ENCODE assay signal across 1 cellular context in the genomic region with DNA sequence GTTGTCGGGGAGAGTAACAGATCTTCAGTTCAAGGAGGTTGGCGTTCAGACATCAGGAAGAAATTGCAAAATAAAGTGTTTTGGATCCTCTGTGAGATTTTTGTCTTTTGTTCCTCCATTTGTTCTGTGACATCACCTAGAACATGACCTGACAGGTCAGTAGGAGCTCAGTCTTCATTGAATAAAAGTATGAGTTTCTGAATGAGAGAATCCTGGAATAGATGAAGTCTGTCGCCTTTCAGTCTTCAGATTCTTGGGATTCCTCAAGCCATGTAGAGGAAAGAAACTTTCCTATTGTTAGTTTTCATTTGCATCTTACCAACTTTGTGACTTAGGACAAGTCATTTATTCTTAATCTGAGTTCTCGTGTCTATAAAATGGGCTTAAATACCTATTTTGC.
TF ChIP-seq lines count a peak whose summit lies in the region.

No MANE protein-coding gene starts in this region.

TF ChIP-seq in HepG2, 621 proteins besides CTCF, POLR2A, EP300 and RAD21:
- TF ChIP-seq TEAD2 (CRISPR knock-in tag; IDR thresholded peaks at IDR 0.05): no peak
- no peak for TF ChIP-seq MYNN (CRISPR knock-in tag; IDR thresholded peaks at IDR 0.05; ENCODE audit: low read depth)
- no peak for TF ChIP-seq ZBTB42 (CRISPR knock-in tag; IDR thresholded peaks at IDR 0.05)
- TF ChIP-seq CCDC6 (CRISPR knock-in tag; IDR thresholded peaks at IDR 0.05): no peak
- TF ChIP-seq ZNF343 (CRISPR knock-in tag; IDR thresholded peaks at IDR 0.05): no peak
- TF ChIP-seq ZNF432 (CRISPR knock-in tag; IDR thresholded peaks at IDR 0.05; ENCODE audit: borderline replicate concordance): no peak
- TF ChIP-seq ZNF572 (CRISPR knock-in tag; IDR thresholded peaks at IDR 0.05): no peak
- no peak for TF ChIP-seq MEIS1 (CRISPR knock-in tag; IDR thresholded peaks at IDR 0.05; ENCODE audit: borderline replicate concordance)
- TF ChIP-seq ZNF350 (CRISPR knock-in tag; IDR thresholded peaks at IDR 0.05; ENCODE audit: borderline replicate concordance, low read depth): no peak
- TF ChIP-seq HOXA7 (CRISPR knock-in tag; IDR thresholded peaks at IDR 0.05): no peak
- TF ChIP-seq IRF1 (CRISPR knock-in tag; IDR thresholded peaks at IDR 0.05; ENCODE audit: low read depth): no peak
- TF ChIP-seq NR2F2 (IDR thresholded peaks at IDR 0.05; ENCODE audit: borderline replicate concordance, low read depth): no peak
- no peak for TF ChIP-seq NFIC (IDR thresholded peaks at IDR 0.05; ENCODE audit: low read length)
- no peak for TF ChIP-seq SSRP1 (CRISPR knock-in tag; IDR thresholded peaks at IDR 0.05)
- no peak for TF ChIP-seq ZNF430 (CRISPR knock-in tag; IDR thresholded peaks at IDR 0.05)
- TF ChIP-seq BHLHE40 (IDR thresholded peaks at IDR 0.05; ENCODE audit: low read length): no peak
- TF ChIP-seq ZNF326 (CRISPR knock-in tag; IDR thresholded peaks at IDR 0.05; ENCODE audit: borderline replicate concordance): no peak
